1 cellular context compared by ENCODE assay signal in the genomic region with DNA sequence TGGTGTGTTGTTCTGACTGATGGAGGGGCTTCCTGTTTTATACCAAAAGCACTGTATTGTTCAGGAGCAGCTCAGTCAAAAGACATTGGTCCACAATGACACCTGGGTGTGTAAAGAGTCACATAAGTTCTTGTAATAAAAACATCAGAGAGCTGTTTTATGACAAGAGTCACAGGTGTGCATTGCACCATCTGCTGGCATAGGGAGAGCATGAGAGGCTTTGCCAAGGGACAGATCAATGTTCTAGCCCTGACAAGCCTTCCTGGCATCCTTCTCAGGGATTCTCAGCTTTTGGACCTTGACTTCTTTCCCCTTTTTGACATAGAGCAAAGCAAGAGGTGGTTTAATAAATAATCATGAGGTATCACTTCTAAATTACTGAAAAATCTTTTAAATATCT.
TF ChIP-seq lines count a peak whose summit lies in the region.

No MANE protein-coding gene starts in this region.

TF ChIP-seq in GM23338, 12 proteins besides CTCF, POLR2A, EP300 and RAD21 (continued from another document):
- TF ChIP-seq, protein P1, sequence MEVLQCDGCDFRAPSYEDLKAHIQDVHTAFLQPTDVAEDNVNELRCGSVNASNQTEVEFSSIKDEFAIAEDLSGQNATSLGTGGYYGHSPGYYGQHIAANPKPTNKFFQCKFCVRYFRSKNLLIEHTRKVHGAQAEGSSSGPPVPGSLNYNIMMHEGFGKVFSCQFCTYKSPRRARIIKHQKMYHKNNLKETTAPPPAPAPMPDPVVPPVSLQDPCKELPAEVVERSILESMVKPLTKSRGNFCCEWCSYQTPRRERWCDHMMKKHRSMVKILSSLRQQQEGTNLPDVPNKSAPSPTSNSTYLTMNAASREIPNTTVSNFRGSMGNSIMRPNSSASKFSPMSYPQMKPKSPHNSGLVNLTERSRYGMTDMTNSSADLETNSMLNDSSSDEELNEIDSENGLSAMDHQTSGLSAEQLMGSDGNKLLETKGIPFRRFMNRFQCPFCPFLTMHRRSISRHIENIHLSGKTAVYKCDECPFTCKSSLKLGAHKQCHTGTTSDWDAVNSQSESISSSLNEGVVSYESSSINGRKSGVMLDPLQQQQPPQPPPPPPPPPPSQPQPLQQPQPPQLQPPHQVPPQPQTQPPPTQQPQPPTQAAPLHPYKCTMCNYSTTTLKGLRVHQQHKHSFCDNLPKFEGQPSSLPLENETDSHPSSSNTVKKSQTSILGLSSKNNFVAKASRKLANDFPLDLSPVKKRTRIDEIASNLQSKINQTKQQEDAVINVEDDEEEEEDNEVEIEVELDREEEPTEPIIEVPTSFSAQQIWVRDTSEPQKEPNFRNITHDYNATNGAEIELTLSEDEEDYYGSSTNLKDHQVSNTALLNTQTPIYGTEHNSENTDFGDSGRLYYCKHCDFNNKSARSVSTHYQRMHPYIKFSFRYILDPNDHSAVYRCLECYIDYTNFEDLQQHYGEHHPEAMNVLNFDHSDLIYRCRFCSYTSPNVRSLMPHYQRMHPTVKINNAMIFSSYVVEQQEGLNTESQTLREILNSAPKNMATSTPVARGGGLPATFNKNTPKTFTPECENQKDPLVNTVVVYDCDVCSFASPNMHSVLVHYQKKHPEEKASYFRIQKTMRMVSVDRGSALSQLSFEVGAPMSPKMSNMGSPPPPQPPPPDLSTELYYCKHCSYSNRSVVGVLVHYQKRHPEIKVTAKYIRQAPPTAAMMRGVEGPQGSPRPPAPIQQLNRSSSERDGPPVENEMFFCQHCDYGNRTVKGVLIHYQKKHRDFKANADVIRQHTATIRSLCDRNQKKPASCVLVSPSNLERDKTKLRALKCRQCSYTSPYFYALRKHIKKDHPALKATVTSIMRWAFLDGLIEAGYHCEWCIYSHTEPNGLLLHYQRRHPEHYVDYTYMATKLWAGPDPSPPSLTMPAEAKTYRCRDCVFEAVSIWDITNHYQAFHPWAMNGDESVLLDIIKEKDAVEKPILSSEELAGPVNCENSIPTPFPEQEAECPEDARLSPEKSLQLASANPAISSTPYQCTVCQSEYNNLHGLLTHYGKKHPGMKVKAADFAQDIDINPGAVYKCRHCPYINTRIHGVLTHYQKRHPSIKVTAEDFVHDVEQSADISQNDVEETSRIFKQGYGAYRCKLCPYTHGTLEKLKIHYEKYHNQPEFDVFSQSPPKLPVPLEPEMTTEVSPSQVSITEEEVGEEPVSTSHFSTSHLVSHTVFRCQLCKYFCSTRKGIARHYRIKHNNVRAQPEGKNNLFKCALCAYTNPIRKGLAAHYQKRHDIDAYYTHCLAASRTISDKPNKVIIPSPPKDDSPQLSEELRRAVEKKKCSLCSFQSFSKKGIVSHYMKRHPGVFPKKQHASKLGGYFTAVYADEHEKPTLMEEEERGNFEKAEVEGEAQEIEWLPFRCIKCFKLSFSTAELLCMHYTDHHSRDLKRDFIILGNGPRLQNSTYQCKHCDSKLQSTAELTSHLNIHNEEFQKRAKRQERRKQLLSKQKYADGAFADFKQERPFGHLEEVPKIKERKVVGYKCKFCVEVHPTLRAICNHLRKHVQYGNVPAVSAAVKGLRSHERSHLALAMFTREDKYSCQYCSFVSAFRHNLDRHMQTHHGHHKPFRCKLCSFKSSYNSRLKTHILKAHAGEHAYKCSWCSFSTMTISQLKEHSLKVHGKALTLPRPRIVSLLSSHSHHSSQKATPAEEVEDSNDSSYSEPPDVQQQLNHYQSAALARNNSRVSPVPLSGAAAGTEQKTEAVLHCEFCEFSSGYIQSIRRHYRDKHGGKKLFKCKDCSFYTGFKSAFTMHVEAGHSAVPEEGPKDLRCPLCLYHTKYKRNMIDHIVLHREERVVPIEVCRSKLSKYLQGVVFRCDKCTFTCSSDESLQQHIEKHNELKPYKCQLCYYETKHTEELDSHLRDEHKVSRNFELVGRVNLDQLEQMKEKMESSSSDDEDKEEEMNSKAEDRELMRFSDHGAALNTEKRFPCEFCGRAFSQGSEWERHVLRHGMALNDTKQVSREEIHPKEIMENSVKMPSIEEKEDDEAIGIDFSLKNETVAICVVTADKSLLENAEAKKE (CRISPR knock-in tag; IDR thresholded peaks at IDR 0.05) = no peak
- no peak for TF ChIP-seq POLR2AphosphoS5 (IDR thresholded peaks at IDR 0.05; ENCODE audit: low read depth)
- TF ChIP-seq EZH2phosphoT487 (IDR thresholded peaks at IDR 0.05; ENCODE audit: unreplicated experiment) = no peak
- TF ChIP-seq STAT1 (IDR thresholded peaks at IDR 0.05; ENCODE audit: unreplicated experiment) = no peak
- TF ChIP-seq, protein P2, sequence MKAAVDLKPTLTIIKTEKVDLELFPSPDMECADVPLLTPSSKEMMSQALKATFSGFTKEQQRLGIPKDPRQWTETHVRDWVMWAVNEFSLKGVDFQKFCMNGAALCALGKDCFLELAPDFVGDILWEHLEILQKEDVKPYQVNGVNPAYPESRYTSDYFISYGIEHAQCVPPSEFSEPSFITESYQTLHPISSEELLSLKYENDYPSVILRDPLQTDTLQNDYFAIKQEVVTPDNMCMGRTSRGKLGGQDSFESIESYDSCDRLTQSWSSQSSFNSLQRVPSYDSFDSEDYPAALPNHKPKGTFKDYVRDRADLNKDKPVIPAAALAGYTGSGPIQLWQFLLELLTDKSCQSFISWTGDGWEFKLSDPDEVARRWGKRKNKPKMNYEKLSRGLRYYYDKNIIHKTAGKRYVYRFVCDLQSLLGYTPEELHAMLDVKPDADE (IDR thresholded peaks at IDR 0.05) = no peak
